In the genomic region with DNA sequence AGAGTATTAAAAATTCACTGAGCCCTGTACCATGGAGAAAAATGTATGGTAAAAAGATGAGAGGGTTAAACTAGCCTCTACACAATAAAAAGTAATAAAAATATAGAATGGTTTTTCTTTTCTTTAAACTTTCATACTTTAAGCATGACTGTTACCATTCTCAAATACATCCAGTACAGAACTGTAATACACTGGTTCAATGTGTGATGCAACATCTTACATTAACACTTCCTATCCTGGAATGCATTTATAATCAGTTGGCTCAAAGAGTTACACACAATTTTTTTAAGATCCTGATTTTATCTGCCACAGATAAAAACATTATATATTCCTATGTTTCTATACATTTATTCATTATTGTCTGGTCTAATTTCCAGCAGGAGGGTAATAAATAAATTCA, we compare ENCODE assay signal across 19 cellular contexts. TPM values are rescaled to one million over a fixed set of nuclear protein-coding genes. Genes with fewer than 3 reads are reported as not detected.
DNase-seq lines count a peak whose midpoint lies in the region; ATAC-seq and TF ChIP-seq lines count a peak whose summit lies in the region.
"Had no signal": no experiment of that assay in that cellular context is flagged by ENCODE, and none has a peak within 500 bp of the region (broad histone marks: within the 10 kb centered on the region; RNA-seq: fewer than 3 reads in every experiment).

No MANE protein-coding gene starts in this region.

- POLR2A ChIA-PET in HEK293T (lab: Yijun Ruan, JAX), result no interaction called here

- no peak overlapping the region for H3K4me3 Mint-ChIP-seq in mesothelial cell of epicardium
- H3K4me3 Mint-ChIP-seq: activated naive CD8-positive, alpha-beta T cell treated with anti-CD3 and anti-CD28 coated beads, Interleukin-2, amount 50 U/mL, for 24 hours; H9; memory B cell; stimulated activated naive CD8-positive, alpha-beta T cell treated with anti-CD3 and anti-CD28 coated beads, Interleukin-15, Interleukin-2, amounts not matched to agents 100 ng/mL and 50 ng/mL, for 24 hours had no signal

- CTCF ChIA-PET in HEK293T (lab: Yijun Ruan, JAX), result no interaction called here

- H3K27me3 ChIP-seq in RWPE2 (ENCODE audit: insufficient read depth, poor library complexity, severe bottlenecking) (no peaks in the 10 kb centered on the region), smooth muscle cell (ENCODE audit: low read depth) (no peaks in the 10 kb centered on the region), tibial nerve (no peaks in the 10 kb centered on the region)

- no peaks in the 10 kb centered on the region for H3K27me3 Mint-ChIP-seq in mesothelial cell of epicardium (ENCODE audit: low read depth)
- H3K27me3 Mint-ChIP-seq: activated naive CD8-positive, alpha-beta T cell treated with anti-CD3 and anti-CD28 coated beads, Interleukin-2, amount 50 U/mL, for 24 hours; stimulated activated naive CD8-positive, alpha-beta T cell treated with anti-CD3 and anti-CD28 coated beads, Interleukin-15, Interleukin-2, amounts not matched to agents 100 ng/mL and 50 ng/mL, for 24 hours had no signal

- H3K36me3 ChIP-seq in RWPE2 (ENCODE audit: low read depth) (no peaks in the 10 kb centered on the region; the same call in 1 of the 2 replicates), smooth muscle cell (ENCODE audit: low read depth) (no peaks in the 10 kb centered on the region), tibial nerve (no peaks in the 10 kb centered on the region)

- ATAC-seq in RWPE2 (ENCODE audit: low read depth), result peak; percentile 25; the same call in 2 of the 3 replicates
- ATAC-seq: activated naive CD8-positive, alpha-beta T cell treated with anti-CD3 and anti-CD28 coated beads, Interleukin-2, amount 50 U/mL, for 24 hours had no signal

- H3K4me3 ChIP-seq in RWPE2 (ENCODE audit: severe bottlenecking) (no peak overlapping the region), fibroblast of mammary gland (ENCODE audit: control insufficient read depth, low read depth, low read length) (no peak overlapping the region), smooth muscle cell (peak overlapping the region; percentile 2), tibial nerve (no peak overlapping the region)
- H3K4me3 ChIP-seq: skin epidermis had no signal

- TF ChIP-seq EP300 in tibial nerve (IDR thresholded peaks at IDR 0.05), result no peak

- H4K20me1 ChIP-seq in smooth muscle cell (ENCODE audit: low read depth), result peaks cover 87% of the 10 kb centered on the region

- no peak for TF ChIP-seq CTCF in RWPE2 (IDR thresholded peaks at IDR 0.05; ENCODE audit: poor library complexity, severe bottlenecking)
- TF ChIP-seq CTCF in fibroblast of mammary gland (conservative IDR thresholded peaks at IDR 0.05; ENCODE audit: control insufficient read depth, insufficient read depth, low read depth, low read length), result no peak
- no peak for TF ChIP-seq CTCF in smooth muscle cell (IDR thresholded peaks at IDR 0.05; ENCODE audit: borderline replicate concordance, insufficient read depth, poor library complexity, severe bottlenecking)
- no peak for TF ChIP-seq CTCF in tibial nerve (IDR thresholded peaks at IDR 0.05)
- no peak for TF ChIP-seq CTCF in mesothelial cell of epicardium (IDR thresholded peaks at IDR 0.05; ENCODE audit: unreplicated experiment)

- peak overlapping the region; percentile 49 for H3K27ac ChIP-seq in RWPE2 (ENCODE audit: poor library complexity, severe bottlenecking)
- no peak overlapping the region for H3K27ac ChIP-seq in smooth muscle cell (ENCODE audit: low read depth)
- peak overlapping the region in 2 of 4 donors; percentile 68 to 97 for H3K27ac ChIP-seq in tibial nerve
- H3K27ac ChIP-seq: C4-2B had no signal

- no peak overlapping the region for H3K27ac Mint-ChIP-seq in mesothelial cell of epicardium
- H3K27ac Mint-ChIP-seq: activated naive CD8-positive, alpha-beta T cell treated with anti-CD3 and anti-CD28 coated beads, Interleukin-2, amount 50 U/mL, for 24 hours; H9; memory B cell; stimulated activated naive CD8-positive, alpha-beta T cell treated with anti-CD3 and anti-CD28 coated beads, Interleukin-15, Interleukin-2, amounts not matched to agents 100 ng/mL and 50 ng/mL, for 24 hours had no signal

- peaks cover 29% of the 10 kb centered on the region for H3K4me1 Mint-ChIP-seq in mesothelial cell of epicardium

- TF ChIP-seq POLR2A in tibial nerve (IDR thresholded peaks at IDR 0.05), result no peak

- no peaks in the 10 kb centered on the region for H3K9me3 Mint-ChIP-seq in mesothelial cell of epicardium
- H3K9me3 Mint-ChIP-seq: activated naive CD8-positive, alpha-beta T cell treated with anti-CD3 and anti-CD28 coated beads, Interleukin-2, amount 50 U/mL, for 24 hours; H9; memory B cell; stimulated activated naive CD8-positive, alpha-beta T cell treated with anti-CD3 and anti-CD28 coated beads, Interleukin-15, Interleukin-2, amounts not matched to agents 100 ng/mL and 50 ng/mL, for 24 hours had no signal

- H3F3A ChIP-seq in smooth muscle cell (ENCODE audit: low read depth), result peaks cover 9% of the 10 kb centered on the region

- DNase-seq in GM03348 (ENCODE audit: low spot score) (peak; percentile 44), RWPE2 (ENCODE audit: low spot score) (no peak), fibroblast of mammary gland (ENCODE audit: low read depth) (peak; percentile 53), smooth muscle cell (lab: John Stamatoyannopoulos, UW; ENCODE audit: unreplicated experiment) (no peak), HEK293T (ENCODE audit: extremely low spot score) (no peak), tibial nerve (ENCODE audit: low spot score in 2 of 2) (no peak), mesothelial cell of epicardium (ENCODE audit: low spot score in 2 of 2, unreplicated experiment in 2 of 2) (no peak), glomerular visceral epithelial cell (ENCODE audit: extremely low spot score) (no peak)
- DNase-seq: activated CD4-positive, alpha-beta T cell treated with anti-CD3 and anti-CD28 coated beads, Interleukin-2, amount 50 U/mL, for 4 hours; activated naive CD8-positive, alpha-beta T cell treated with anti-CD3 and anti-CD28 coated beads, Interleukin-2, amount 50 U/mL, for 24 hours; activated T-cell treated with anti-CD3 and anti-CD28 coated beads, Interleukin-2, amount 50 U/mL, for 48 hours; H9; KBM-7; NCI-H1930; SIG-M5 had no signal

- no peaks in the 10 kb centered on the region for H3K36me3 Mint-ChIP-seq in mesothelial cell of epicardium
- H3K36me3 Mint-ChIP-seq: memory B cell had no signal

- H3K4me1 ChIP-seq in RWPE2 (ENCODE audit: insufficient read depth, poor library complexity, severe bottlenecking) (peaks cover 39% of the 10 kb centered on the region), smooth muscle cell (ENCODE audit: low read depth) (peaks cover 35% of the 10 kb centered on the region), tibial nerve (peaks cover 0 to 70% (median 25%) of the 10 kb centered on the region in 4 donors)

- peaks cover 88% of the 10 kb centered on the region for H3K79me2 ChIP-seq in smooth muscle cell (ENCODE audit: low read depth)

- H3K9ac ChIP-seq in smooth muscle cell (ENCODE audit: low read depth), result no peak overlapping the region

- peak overlapping the region; percentile 53 for H3K4me2 ChIP-seq in smooth muscle cell

- H2AFZ ChIP-seq in smooth muscle cell (ENCODE audit: low read depth), result no peak overlapping the region

- H3K9me3 ChIP-seq in RWPE2 (ENCODE audit: severe bottlenecking) (no peaks in the 10 kb centered on the region), smooth muscle cell (replicated peaks; ENCODE audit: low read depth) (no peaks in the 10 kb centered on the region), tibial nerve (no peaks in the 10 kb centered on the region)

TF ChIP-seq in HEK293T, 16 proteins besides CTCF, POLR2A, EP300 and RAD21:
- TF ChIP-seq NFRKB (IDR thresholded peaks at IDR 0.05), result no peak
- TF ChIP-seq FOXK2 (IDR thresholded peaks at IDR 0.05), result no peak
- TF ChIP-seq ARNT (IDR thresholded peaks at IDR 0.05), result no peak
- no peak for TF ChIP-seq TARDBP (IDR thresholded peaks at IDR 0.05)
- no peak for TF ChIP-seq BHLHE40 (IDR thresholded peaks at IDR 0.05; ENCODE audit: borderline replicate concordance)
- TF ChIP-seq HDGF (IDR thresholded peaks at IDR 0.05; ENCODE audit: borderline replicate concordance), result no peak

RNA-seq across cellular contexts. Expression of a gene that starts 4.7 kb away (rescaled TPM):
- total RNA-seq in smooth muscle cell (41.4 and 49.6 TPM in 2 replicates), tibial nerve (10 to 100 TPM; 38.7 to 50.3 (median 41.6) TPM), mesothelial cell of epicardium (44.4 to 47.0 TPM (median 46.9 TPM) in 3 replicates)
- 10.9 and 12.5 TPM in 2 replicates for polyA plus RNA-seq in smooth muscle cell

Comparison
In these comparisons a context has a peak if more than half of its experiments do, and no peak if none do; other contexts are left out.
1. DNase-seq: peak in GM03348 (single experiment) and fibroblast of mammary gland (single experiment); none in RWPE2 (single experiment), smooth muscle cell (single experiment), HEK293T (single experiment), tibial nerve (0 of 2), mesothelial cell of epicardium (0 of 2) and glomerular visceral epithelial cell (single experiment).